In genomic region chr5:39605966-39606591, GRCh38 we compare ENCODE assay signal across 17 cellular contexts.
DNase-seq lines count a peak whose midpoint lies in the region; ATAC-seq, FAIRE-seq and TF ChIP-seq lines count a peak whose summit lies in the region.
"Had no signal": no experiment of that assay in that cellular context is flagged by ENCODE, and none has a peak within 500 bp of the region (broad histone marks: within the 10 kb centered on the region; RNA-seq: fewer than 3 reads in every experiment).

No MANE protein-coding gene starts in this region.

- FAIRE-seq in urothelium cell line (lab: Jason Lieb, UNC): peak; percentile 53

- no peak for ATAC-seq in GM18498 (IDR thresholded peaks at IDR 0.05; ENCODE audit: unreplicated experiment)
- no peak for ATAC-seq in mucosa of descending colon
- ATAC-seq: activated CD8-positive, alpha-beta T cell treated with anti-CD3 and anti-CD28 coated beads for 36 hours; activated T-helper 17 cell treated with anti-CD3 and anti-CD28 coated beads, Interleukin-2, amount 50 U/mL, for 72 hours; naive thymus-derived CD8-positive, alpha-beta T cell had no signal

- DNase-seq in MCF 10A (ENCODE audit: unreplicated experiment) (peak; percentile 26), breast epithelium (ENCODE audit: low spot score in 2 of 2) (no peak), adipocyte (ENCODE audit: low read depth) (peak; percentile 40), fibroblast of villous mesenchyme (ENCODE audit: low read depth) (peak; percentile 70), urothelium cell line (ENCODE audit: low spot score) (peak; percentile 35), mucosa of descending colon (no peak), SKM-1 treated with dmso at 0.1 percent for 144 hours (lab: John Stamatoyannopoulos, UW; ENCODE audit: unreplicated experiment) (no peak)
- DNase-seq: 8988T; activated CD8-positive, alpha-beta T cell treated with anti-CD3 and anti-CD28 coated beads for 36 hours; cortex of kidney; DMS79 treated with DMSO at 0.1 percent for 48 hours; esophagus squamous epithelium; naive thymus-derived CD8-positive, alpha-beta T cell; NCI-H446 treated with DMSO at 0.1 percent for 48 hours; WERI-Rb-1 had no signal

- TF ChIP-seq CTCF in MCF 10A (IDR thresholded peaks at IDR 0.05; ENCODE audit: unreplicated experiment): no peak
- TF ChIP-seq CTCF in breast epithelium (IDR thresholded peaks at IDR 0.05): no peak
- no peak for TF ChIP-seq CTCF in fibroblast of villous mesenchyme (IDR thresholded peaks at IDR 0.05; ENCODE audit: insufficient read depth, low read depth, low read length)
- no peak for TF ChIP-seq CTCF in mucosa of descending colon (IDR thresholded peaks at IDR 0.05)

- no peaks in the 10 kb centered on the region for H3K9me3 Mint-ChIP-seq in MCF 10A (ENCODE audit: unreplicated experiment)
- H3K9me3 Mint-ChIP-seq: activated CD8-positive, alpha-beta T cell treated with anti-CD3 and anti-CD28 coated beads for 36 hours; activated T-helper 17 cell treated with anti-CD3 and anti-CD28 coated beads, Interleukin-2, amount 50 U/mL, for 72 hours had no signal

- H3K27me3 ChIP-seq in breast epithelium: no peaks in the 10 kb centered on the region
- H3K27me3 ChIP-seq in adipocyte (replicated peaks; ENCODE audit: control insufficient read depth, insufficient read depth, low read length): no peaks in the 10 kb centered on the region
- H3K27me3 ChIP-seq: esophagus squamous epithelium had no signal

- H3K27ac Mint-ChIP-seq in MCF 10A (ENCODE audit: low read depth, unreplicated experiment): no peak overlapping the region
- H3K27ac Mint-ChIP-seq: activated CD8-positive, alpha-beta T cell treated with anti-CD3 and anti-CD28 coated beads for 36 hours; activated T-helper 17 cell treated with anti-CD3 and anti-CD28 coated beads, Interleukin-2, amount 50 U/mL, for 72 hours; naive thymus-derived CD8-positive, alpha-beta T cell had no signal

- H3K27me3 Mint-ChIP-seq in MCF 10A (ENCODE audit: insufficient read depth, unreplicated experiment): no peaks in the 10 kb centered on the region

- H3K4me1 ChIP-seq in breast epithelium: no peaks in the 10 kb centered on the region
- peaks cover 14% of the 10 kb centered on the region for H3K4me1 ChIP-seq in adipocyte (ENCODE audit: control insufficient read depth, insufficient read depth, low read length)
- H3K4me1 ChIP-seq in mucosa of descending colon (ENCODE audit: low read depth): no peaks in the 10 kb centered on the region
- H3K4me1 ChIP-seq: esophagus squamous epithelium had no signal

- H3K36me3 ChIP-seq in breast epithelium (no peaks in the 10 kb centered on the region), adipocyte (ENCODE audit: control insufficient read depth, insufficient read depth, low read length, severe bottlenecking) (no peaks in the 10 kb centered on the region), mucosa of descending colon (ENCODE audit: low read depth) (no peaks in the 10 kb centered on the region)
- H3K36me3 ChIP-seq: esophagus squamous epithelium, WERI-Rb-1 had no signal

- H3K9me3 ChIP-seq in breast epithelium (no peaks in the 10 kb centered on the region), adipocyte (ENCODE audit: control insufficient read depth, low read length) (no peaks in the 10 kb centered on the region), mucosa of descending colon (no peaks in the 10 kb centered on the region)
- H3K9me3 ChIP-seq: esophagus squamous epithelium had no signal

- no peak overlapping the region for H3K4me3 ChIP-seq in breast epithelium
- no peak overlapping the region for H3K4me3 ChIP-seq in adipocyte (ENCODE audit: low read length)
- H3K4me3 ChIP-seq in fibroblast of villous mesenchyme (ENCODE audit: low read depth, low read length): no peak overlapping the region
- no peak overlapping the region for H3K4me3 ChIP-seq in mucosa of descending colon
- H3K4me3 ChIP-seq: esophagus squamous epithelium had no signal

- BruUV-seq in MCF 10A (replicated peaks; lab: Mats Ljungman, UMichigan): no TSS peak

- intact Hi-C loops in MCF 10A (cut with micrococcal nuclease) (no loop called here), breast epithelium (cut with DNase I; ENCODE audit: low total_unique reads) (no loop called here), mucosa of descending colon (cut with DNase I, micrococcal nuclease) (no loop called here)

- no peaks in the 10 kb centered on the region for H3K36me3 Mint-ChIP-seq in MCF 10A (ENCODE audit: insufficient read depth, unreplicated experiment)
- H3K36me3 Mint-ChIP-seq: naive thymus-derived CD8-positive, alpha-beta T cell had no signal

- no peaks in the 10 kb centered on the region for H3K4me1 Mint-ChIP-seq in MCF 10A (ENCODE audit: insufficient read depth, unreplicated experiment)
- H3K4me1 Mint-ChIP-seq: activated T-helper 17 cell treated with anti-CD3 and anti-CD28 coated beads, Interleukin-2, amount 50 U/mL, for 72 hours; naive thymus-derived CD8-positive, alpha-beta T cell had no signal

- no peak for TF ChIP-seq POLR2A in breast epithelium (IDR thresholded peaks at IDR 0.05)

- H3K9ac ChIP-seq in adipocyte (ENCODE audit: low read length): no peak overlapping the region

- POLR2A ChIA-PET in MCF 10A (lab: Yijun Ruan, JAX): no interaction called here

- no peak overlapping the region for H3K4me3 Mint-ChIP-seq in MCF 10A (ENCODE audit: unreplicated experiment)
- H3K4me3 Mint-ChIP-seq: activated CD8-positive, alpha-beta T cell treated with anti-CD3 and anti-CD28 coated beads for 36 hours; activated T-helper 17 cell treated with anti-CD3 and anti-CD28 coated beads, Interleukin-2, amount 50 U/mL, for 72 hours; naive thymus-derived CD8-positive, alpha-beta T cell had no signal

- H3K27ac ChIP-seq in breast epithelium: no peak overlapping the region
- H3K27ac ChIP-seq: esophagus squamous epithelium, WERI-Rb-1 had no signal

- CTCF ChIA-PET in MCF 10A (lab: Yijun Ruan, JAX): interaction anchor here (1.2 kb wide), 1 partner anchor 27 kb away, joined by 3 read pairs; no protein-coding TSS in a partner anchor

Comparison
In these comparisons a context has a peak if more than half of its experiments do, and no peak if none do; other contexts are left out.
1. DNase-seq: peak in MCF 10A (single experiment), adipocyte (single experiment), fibroblast of villous mesenchyme (single experiment) and urothelium cell line (single experiment); none in breast epithelium (0 of 2), mucosa of descending colon (0 of 3) and SKM-1 treated with dmso at 0.1 percent for 144 hours (single experiment).